22 cellular contexts compared by ENCODE assay signal in the genomic region with DNA sequence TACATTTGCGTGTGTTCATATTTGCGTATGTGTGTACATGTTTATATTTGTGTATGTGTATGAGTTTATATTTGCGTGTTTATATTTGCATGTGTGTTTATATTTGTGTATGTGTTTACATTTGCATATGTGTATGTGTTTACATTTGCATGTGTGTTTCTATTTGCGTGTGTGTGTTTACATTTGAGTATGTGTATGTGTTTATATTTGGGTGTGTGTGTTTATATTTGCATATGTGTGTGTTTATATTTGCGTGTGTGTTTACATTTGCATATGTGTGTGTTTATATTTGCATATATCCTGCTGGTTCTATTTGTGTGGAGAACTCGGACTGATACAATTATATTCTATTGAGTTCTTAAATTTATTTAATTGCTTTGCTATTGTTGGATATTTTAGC.
DNase-seq lines count a peak whose midpoint lies in the region; ATAC-seq, FAIRE-seq and TF ChIP-seq lines count a peak whose summit lies in the region.
"Had no signal": no experiment of that assay in that cellular context is flagged by ENCODE, and none has a peak within 500 bp of the region (broad histone marks: within the 10 kb centered on the region; RNA-seq: fewer than 3 reads in every experiment).

No MANE protein-coding gene starts in this region.

- intact Hi-C loops in HepG2 (cut with micrococcal nuclease; ENCODE audit: unreplicated experiment): no loop called here
- intact Hi-C loops in right lobe of liver (cut with DNase I): no loop called here
- intact Hi-C loops in esophagus muscularis mucosa (cut with DNase I): no loop called here

- H3K4ac ChIP-seq in mesendoderm (ENCODE audit: low read depth, low read length): no peak overlapping the region

- H3K4me1 Mint-ChIP-seq in WTC11: peaks cover 20% of the 10 kb centered on the region
- H3K4me1 Mint-ChIP-seq: B cell; CD4-positive, CD25-positive, alpha-beta regulatory T cell had no signal

- POLR2A ChIA-PET in HepG2 (lab: Yijun Ruan, JAX): no interaction called here
- POLR2A ChIA-PET in WTC11 (lab: Charles Lee): no interaction called here

- H3K36me3 Mint-ChIP-seq in WTC11: no peaks in the 10 kb centered on the region
- H3K36me3 Mint-ChIP-seq: CD4-positive, CD25-positive, alpha-beta regulatory T cell; CD8-positive, alpha-beta T cell had no signal

- no peak overlapping the region for H2AK5ac ChIP-seq in mesendoderm (ENCODE audit: low read length)

- no peak overlapping the region for H3K56ac ChIP-seq in mesendoderm (ENCODE audit: low read length)

- no peak for FAIRE-seq in HepG2 (lab: Jason Lieb, UNC)
- peak; percentile 5 for FAIRE-seq in colon (lab: Jason Lieb, UNC)
- FAIRE-seq: GM19239, H54 had no signal

- H2BK5ac ChIP-seq in mesendoderm (ENCODE audit: low read length): no peak overlapping the region

- H3K9me3 Mint-ChIP-seq in WTC11: peaks cover 15% of the 10 kb centered on the region
- H3K9me3 Mint-ChIP-seq: CD8-positive, alpha-beta T cell had no signal

- H3K27me3 ChIP-seq in HepG2 (ENCODE audit: control insufficient read depth in 1 of 2, insufficient read depth in 2 of 2, low read length in 2 of 2) (peaks cover 4 to 20% of the 10 kb centered on the region in 2 experiments; a peak in 3 of 5 replicates), right lobe of liver (no peaks in the 10 kb centered on the region), mesendoderm (ENCODE audit: insufficient read depth, low read length, poor library complexity) (no peaks in the 10 kb centered on the region), esophagus muscularis mucosa (no peaks in the 10 kb centered on the region)
- H3K27me3 ChIP-seq: BLaER1 had no signal

- H2BK15ac ChIP-seq in mesendoderm (replicated peaks; ENCODE audit: low read depth): no peak overlapping the region

- no peaks in the 10 kb centered on the region for H3K9me3 ChIP-seq in HepG2 (ENCODE audit: low read length)
- H3K9me3 ChIP-seq in right lobe of liver: no peaks in the 10 kb centered on the region
- no peaks in the 10 kb centered on the region for H3K9me3 ChIP-seq in esophagus muscularis mucosa
- H3K9me3 ChIP-seq: Caco-2, HAP-1 had no signal

- H3K4me2 ChIP-seq in HepG2 (ENCODE audit: low read depth, low read length) (no peak overlapping the region), mesendoderm (ENCODE audit: low read length) (no peak overlapping the region)
- H3K4me2 ChIP-seq: BLaER1, GM23338 had no signal

- TF ChIP-seq RAD21 in HepG2 (CRISPR knock-in tag; IDR thresholded peaks at IDR 0.05): no peak

- no TSS peak for BruUV-seq in HepG2 (replicated peaks; lab: Mats Ljungman, UMichigan)

- no peak overlapping the region for H2BK120ac ChIP-seq in mesendoderm (ENCODE audit: low read depth, low read length)

- TF ChIP-seq EP300 in HepG2 (IDR thresholded peaks at IDR 0.05; ENCODE audit: low read depth in 2 of 2, low read length in 2 of 2) (no peak), HepG2 (CRISPR knock-in tag; IDR thresholded peaks at IDR 0.05; ENCODE audit: borderline replicate concordance) (no peak), esophagus muscularis mucosa (IDR thresholded peaks at IDR 0.05) (no peak)

- H3K27ac Mint-ChIP-seq in WTC11: no peak overlapping the region
- H3K27ac Mint-ChIP-seq: B cell; CD4-positive, CD25-positive, alpha-beta regulatory T cell; CD8-positive, alpha-beta T cell; GM23338; HFFc6 had no signal

- no peak overlapping the region for H3K4me3 Mint-ChIP-seq in WTC11
- H3K4me3 Mint-ChIP-seq: B cell; CD4-positive, CD25-positive, alpha-beta regulatory T cell; CD8-positive, alpha-beta T cell; GM23338; HFFc6 had no signal

- H4K5ac ChIP-seq in mesendoderm (ENCODE audit: low read length): no peak overlapping the region

- H3K4me1 ChIP-seq in HepG2 (ENCODE audit: insufficient read depth, low read length) (no peaks in the 10 kb centered on the region), right lobe of liver (no peaks in the 10 kb centered on the region), mesendoderm (ENCODE audit: control insufficient read depth, low read depth, low read length) (peaks cover 11% of the 10 kb centered on the region), esophagus muscularis mucosa (peaks cover 8 to 13% (median 10%) of the 10 kb centered on the region in 4 donors)
- H3K4me1 ChIP-seq: Caco-2, HAP-1 had no signal

- TF ChIP-seq CTCF in HepG2 (CRISPR knock-in tag; IDR thresholded peaks at IDR 0.05) (no peak), right lobe of liver (IDR thresholded peaks at IDR 0.05) (no peak), WTC11 (IDR thresholded peaks at IDR 0.05) (no peak), esophagus muscularis mucosa (IDR thresholded peaks at IDR 0.05) (no peak)

- ATAC-seq in HepG2 (no peak), right lobe of liver (no peak), WTC11 (no peak)
- ATAC-seq: CD8-positive, alpha-beta T cell; GM23338 had no signal

- no peak overlapping the region for H3K27ac ChIP-seq in HepG2 (ENCODE audit: extremely low read length, insufficient read depth, low read length)
- no peak overlapping the region for H3K27ac ChIP-seq in right lobe of liver
- H3K27ac ChIP-seq in mesendoderm (ENCODE audit: low read depth, low read length): no peak overlapping the region
- no peak overlapping the region for H3K27ac ChIP-seq in esophagus muscularis mucosa (replicated peaks in 1 of 4)
- H3K27ac ChIP-seq: 22Rv1, BLaER1, C4-2B had no signal

- CTCF ChIA-PET in HepG2 (lab: Yijun Ruan, JAX; ENCODE audit: low intra/inter-chr PET ratio, low total read pairs): no interaction called here
- CTCF ChIA-PET in WTC11 (lab: Charles Lee): no interaction called here

- no peak overlapping the region for H3K9ac ChIP-seq in HepG2 (ENCODE audit: insufficient read depth, low read depth, low read length)
- no peak overlapping the region for H3K9ac ChIP-seq in mesendoderm (ENCODE audit: low read length)
- H3K9ac ChIP-seq: BLaER1 had no signal

- no peak overlapping the region for H3K4me3 ChIP-seq in HepG2 (replicated peaks in 1 of 3; ENCODE audit: insufficient read depth in 1 of 3, low read depth in 2 of 3, low read length in 3 of 3)
- no peak overlapping the region for H3K4me3 ChIP-seq in right lobe of liver
- H3K4me3 ChIP-seq in mesendoderm (ENCODE audit: low read length): no peak overlapping the region
- no peak overlapping the region for H3K4me3 ChIP-seq in esophagus muscularis mucosa
- H3K4me3 ChIP-seq: BLaER1, GM23338, HAP-1 had no signal

- H3K23ac ChIP-seq in mesendoderm (ENCODE audit: low read length): no peak overlapping the region

- H3K27me3 Mint-ChIP-seq in WTC11 (ENCODE audit: low read depth): peaks cover 5% of the 10 kb centered on the region; the same call in 1 of the 2 replicates
- H3K27me3 Mint-ChIP-seq: B cell; CD4-positive, CD25-positive, alpha-beta regulatory T cell had no signal

- no peak for DNase-seq in HepG2 (ENCODE audit: low spot score)
- no peak for DNase-seq in right lobe of liver
- no peak for DNase-seq in WTC11 (ENCODE audit: low spot score)
- DNase-seq in mesendoderm: no peak
- no peak for DNase-seq in esophagus muscularis mucosa (ENCODE audit: extremely low spot score)
- DNase-seq: Caco-2; CD4-positive, CD25-positive, alpha-beta regulatory T cell; CD8-positive, alpha-beta T cell; DMS 273 treated with DMSO at 0.1 percent for 48 hours; DMS79; EL; GDM1; HFFc6 had no signal

- H3K79me1 ChIP-seq in mesendoderm (ENCODE audit: low read length): no peaks in the 10 kb centered on the region

- H4K20me1 ChIP-seq in HepG2 (ENCODE audit: insufficient read depth, low read length): 0 out of 2 replicates have a peak, but pooled peaks cover under 1% of the 10 kb centered on the region
- H4K20me1 ChIP-seq: BLaER1 had no signal

- in situ Hi-C loops in HepG2 (cut with HindIII; ENCODE audit: extremely low pct_ligation_motif_present, low pct_unique_long_range_greater_than_20kb): no loop called here

- no peak overlapping the region for H3K18ac ChIP-seq in mesendoderm (ENCODE audit: low read length)

- H3K36me3 ChIP-seq in HepG2 (replicated peaks in 1 of 2; ENCODE audit: control insufficient read depth in 1 of 2, insufficient read depth in 2 of 2, low read length in 2 of 2) (no peaks in the 10 kb centered on the region), right lobe of liver (no peaks in the 10 kb centered on the region), mesendoderm (ENCODE audit: control insufficient read depth, insufficient read depth, low read length) (no peaks in the 10 kb centered on the region), esophagus muscularis mucosa (no peaks in the 10 kb centered on the region)
- H3K36me3 ChIP-seq: BLaER1, HAP-1 had no signal

- TF ChIP-seq POLR2A in HepG2 (IDR thresholded peaks at IDR 0.05; ENCODE audit: insufficient read depth in 1 of 2, low read depth in 2 of 2, low read length in 2 of 2) (no peak), right lobe of liver (IDR thresholded peaks at IDR 0.05) (no peak), esophagus muscularis mucosa (IDR thresholded peaks at IDR 0.05; ENCODE audit: low read depth) (no peak)

- no peak overlapping the region for H4K8ac ChIP-seq in mesendoderm (ENCODE audit: low read depth, low read length)

- H3K79me2 ChIP-seq in HepG2 (ENCODE audit: insufficient read depth, low read length): no peaks in the 10 kb centered on the region
- no peaks in the 10 kb centered on the region for H3K79me2 ChIP-seq in mesendoderm (ENCODE audit: control insufficient read depth, insufficient read depth, low read length)

- H2AFZ ChIP-seq in HepG2 (ENCODE audit: low read length): no peak overlapping the region
- H2AFZ ChIP-seq: GM23338 had no signal

- WGBS in HepG2 (ENCODE audit: low lambda C conversion rate): 42% methylated on average over 6 of the region's 6 CpGs
- WGBS in right lobe of liver (ENCODE audit: insufficient coverage, low coverage, low lambda C conversion rate, missing lambda C conversion rate): 67% methylated on average over 6 of the region's 6 CpGs
- WGBS in mesendoderm (ENCODE audit: extremely low coverage, insufficient coverage, low lambda C conversion rate): 100% methylated on average over 4 of the region's 6 CpGs
- 82% methylated on average over 6 of the region's 6 CpGs for WGBS in esophagus muscularis mucosa

TF ChIP-seq in HepG2, 621 proteins besides CTCF, POLR2A, EP300 and RAD21 (continues in another document):
- no peak for TF ChIP-seq ZFP1 (CRISPR knock-in tag; IDR thresholded peaks at IDR 0.05)
- TF ChIP-seq, protein P1, sequence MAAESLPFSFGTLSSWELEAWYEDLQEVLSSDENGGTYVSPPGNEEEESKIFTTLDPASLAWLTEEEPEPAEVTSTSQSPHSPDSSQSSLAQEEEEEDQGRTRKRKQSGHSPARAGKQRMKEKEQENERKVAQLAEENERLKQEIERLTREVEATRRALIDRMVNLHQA (CRISPR knock-in tag; IDR thresholded peaks at IDR 0.05): no peak

TF ChIP-seq in WTC11, 78 proteins besides CTCF, POLR2A, EP300 and RAD21 (continues in another document):
- TF ChIP-seq RORB (CRISPR knock-in tag; IDR thresholded peaks at IDR 0.05): no peak
